Comparison of ENCODE assay signal across 18 cellular contexts in the genomic region with DNA sequence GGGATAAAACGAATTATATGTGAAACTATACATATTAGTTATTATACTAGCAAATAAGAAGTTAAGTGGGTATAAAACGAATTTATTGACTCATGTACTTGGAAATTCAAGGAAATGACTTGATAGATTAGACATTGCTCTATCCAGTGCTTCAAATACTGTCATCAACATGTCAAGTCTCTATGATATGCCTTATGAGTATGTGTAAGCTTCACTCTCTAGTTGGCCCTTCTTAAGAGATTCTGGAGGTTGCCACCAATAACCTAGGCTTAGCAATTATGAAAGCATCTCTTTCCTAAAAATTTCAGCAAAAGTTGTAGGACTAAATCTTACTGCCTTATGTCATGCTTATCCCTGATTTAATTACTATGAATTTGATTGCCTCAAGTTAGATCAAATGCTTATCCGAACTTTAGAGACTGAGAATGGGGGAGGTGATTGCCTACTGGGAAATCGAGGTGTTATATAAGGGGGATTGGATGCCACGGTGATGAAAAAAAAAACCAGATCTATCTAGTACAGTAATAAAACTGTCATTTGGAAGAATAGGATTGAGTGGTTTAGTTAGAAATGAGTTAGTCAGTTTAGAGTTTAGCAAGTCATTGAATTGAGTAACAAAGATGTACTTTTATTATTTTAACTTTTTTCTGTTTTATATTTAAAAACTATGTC. TPM values are rescaled to one million over a fixed set of nuclear protein-coding genes. Genes with fewer than 3 reads are reported as not detected.
A peak's percentile ranks its signal among the peaks of the same experiment; 100 is the strongest.
DNase-seq lines count a peak whose midpoint lies in the region; ATAC-seq, FAIRE-seq and TF ChIP-seq lines count a peak whose summit lies in the region.
"Had no signal": no experiment of that assay in that cellular context is flagged by ENCODE, and none has a peak within 500 bp of the region (broad histone marks: within the 10 kb centered on the region; RNA-seq: fewer than 3 reads in every experiment).

No MANE protein-coding gene starts in this region.

- intact Hi-C loops in gastrocnemius medialis (cut with DNase I; ENCODE audit: low total_unique reads) (no loop called here), thyroid gland (cut with DNase I) (no loop called here)

- H3K27ac ChIP-seq in keratinocyte (ENCODE audit: control insufficient read depth, insufficient read depth, low read length) (no peak overlapping the region), gastrocnemius medialis (no peak overlapping the region), thyroid gland (no peak overlapping the region)
- H3K27ac ChIP-seq: HL-60 had no signal

- peaks cover 7% of the 10 kb centered on the region for H3K79me2 ChIP-seq in keratinocyte (ENCODE audit: control insufficient read depth, insufficient read depth, low read length)

- no peak for TF ChIP-seq POLR2A in gastrocnemius medialis (IDR thresholded peaks at IDR 0.05)
- no peak for TF ChIP-seq POLR2A in thyroid gland (IDR thresholded peaks at IDR 0.05)

- no peak overlapping the region for H3K4me3 ChIP-seq in keratinocyte (ENCODE audit: control insufficient read depth in 2 of 3, extremely low read depth in 1 of 3, insufficient read depth in 2 of 3, low read depth in 1 of 3, low read length in 3 of 3)
- no peak overlapping the region for H3K4me3 ChIP-seq in gastrocnemius medialis
- H3K4me3 ChIP-seq in thyroid gland (replicated peaks in 1 of 3) = no peak overlapping the region
- H3K4me3 ChIP-seq: GM12878, HAP-1 had no signal

- peak; percentile 44 for FAIRE-seq in keratinocyte (lab: Jason Lieb, UNC)
- FAIRE-seq: A204.1, GM12878, H1 had no signal

- H2AFZ ChIP-seq in keratinocyte (ENCODE audit: control insufficient read depth, low read length) = no peak overlapping the region

- peaks cover 26% of the 10 kb centered on the region for H3K4me1 Mint-ChIP-seq in stimulated activated naive CD8-positive, alpha-beta T cell treated with anti-CD3 and anti-CD28 coated beads, Interleukin-15, amount 100 ng/mL, for 72 hours
- peaks cover 13% of the 10 kb centered on the region for H3K4me1 Mint-ChIP-seq in activated T-helper 17 cell treated with anti-CD3 and anti-CD28 coated beads, Interleukin-2, amount 50 U/mL, for 72 hours

- no peaks in the 10 kb centered on the region for H3K9me3 Mint-ChIP-seq in stimulated activated naive CD8-positive, alpha-beta T cell treated with anti-CD3 and anti-CD28 coated beads, Interleukin-15, amount 100 ng/mL, for 72 hours
- H3K9me3 Mint-ChIP-seq in activated T-helper 17 cell treated with anti-CD3 and anti-CD28 coated beads, Interleukin-2, amount 50 U/mL, for 72 hours = no peaks in the 10 kb centered on the region
- H3K9me3 Mint-ChIP-seq: CD4-positive, alpha-beta T cell had no signal

- no peaks in the 10 kb centered on the region for H4K20me1 ChIP-seq in keratinocyte (ENCODE audit: control insufficient read depth, extremely low read depth, insufficient read depth, low read length)

- 91 to 94% methylated on average over 5 of the region's 5 CpGs for WGBS in thyroid gland, 2 donors

- dilution Hi-C loops in keratinocyte (cut with MboI; ENCODE audit: extremely low pct_ligation_motif_present, low sequenced_read_pairs) = no loop called here

- peak overlapping the region; percentile 4 to 37 for H3K27ac Mint-ChIP-seq in stimulated activated naive CD8-positive, alpha-beta T cell treated with anti-CD3 and anti-CD28 coated beads, Interleukin-15, amount 100 ng/mL, for 72 hours
- no peak overlapping the region for H3K27ac Mint-ChIP-seq in activated T-helper 17 cell treated with anti-CD3 and anti-CD28 coated beads, Interleukin-2, amount 50 U/mL, for 72 hours
- H3K27ac Mint-ChIP-seq: B cell; CD4-positive, alpha-beta T cell had no signal

- no peak for DNase-seq in stimulated activated naive CD8-positive, alpha-beta T cell treated with anti-CD3 and anti-CD28 coated beads, Interleukin-15, amount 100 ng/mL, for 72 hours
- DNase-seq in stimulated activated naive CD8-positive, alpha-beta T cell treated with anti-CD3 and anti-CD28 coated beads, Interleukin-15, Interleukin-2, amounts not matched to agents 100 U/mL and 50 U/mL, for 24 hours = no peak
- DNase-seq in keratinocyte (ENCODE audit: low read depth, low spot score) (no peak), gastrocnemius medialis (no peak), pons (ENCODE audit: low spot score) (no peak), thyroid gland (no peak)
- DNase-seq: C1 segment of cervical spinal cord; Calu3; CD4-positive, alpha-beta T cell; DMS 273 treated with DMSO at 0.1 percent for 48 hours; DMS79 had no signal

- no peaks in the 10 kb centered on the region for H3K4me1 ChIP-seq in keratinocyte (ENCODE audit: control insufficient read depth, extremely low read depth, insufficient read depth, low read length)
- H3K4me1 ChIP-seq in gastrocnemius medialis = peaks cover 5 to 7% of the 10 kb centered on the region in 2 donors
- no peaks in the 10 kb centered on the region for H3K4me1 ChIP-seq in thyroid gland

- ATAC-seq in stimulated activated naive CD8-positive, alpha-beta T cell treated with anti-CD3 and anti-CD28 coated beads, Interleukin-15, amount 100 ng/mL, for 72 hours = peak; percentile 42
- no peak for ATAC-seq in stimulated activated naive CD8-positive, alpha-beta T cell treated with anti-CD3 and anti-CD28 coated beads, Interleukin-15, Interleukin-2, amounts not matched to agents 100 U/mL and 50 U/mL, for 24 hours
- peak; percentile 73 for ATAC-seq in activated T-helper 17 cell treated with anti-CD3 and anti-CD28 coated beads, Interleukin-2, amount 50 U/mL, for 72 hours (replicated peaks)
- no peak for ATAC-seq in gastrocnemius medialis
- ATAC-seq: GM12878 had no signal

- H3K36me3 ChIP-seq in keratinocyte (ENCODE audit: control insufficient read depth in 2 of 2, extremely low read depth in 1 of 2, insufficient read depth in 2 of 2, low read length in 2 of 2) (peaks cover 1 to 4% of the 10 kb centered on the region in 2 experiments), gastrocnemius medialis (no peaks in the 10 kb centered on the region), thyroid gland (no peaks in the 10 kb centered on the region)
- H3K36me3 ChIP-seq: HAP-1 had no signal

- H3K36me3 Mint-ChIP-seq in activated T-helper 17 cell treated with anti-CD3 and anti-CD28 coated beads, Interleukin-2, amount 50 U/mL, for 72 hours (ENCODE audit: low read depth) = peaks cover 57% of the 10 kb centered on the region

- in situ Hi-C loops in gastrocnemius medialis (cut with MboI; ENCODE audit: low sequenced_read_pairs in 4 of 4) = no loop called here

- no peaks in the 10 kb centered on the region for H3K27me3 ChIP-seq in keratinocyte (ENCODE audit: control insufficient read depth, extremely low read depth, insufficient read depth, low read length)
- no peaks in the 10 kb centered on the region for H3K27me3 ChIP-seq in gastrocnemius medialis
- no peaks in the 10 kb centered on the region for H3K27me3 ChIP-seq in thyroid gland

- H3K9me3 ChIP-seq in keratinocyte (ENCODE audit: control insufficient read depth, low read depth, low read length) (no peaks in the 10 kb centered on the region), gastrocnemius medialis (no peaks in the 10 kb centered on the region), thyroid gland (no peaks in the 10 kb centered on the region)
- H3K9me3 ChIP-seq: HAP-1 had no signal

- H3K4me2 ChIP-seq in keratinocyte (ENCODE audit: control insufficient read depth, extremely low read depth, insufficient read depth, low read depth, low read length) = no peak overlapping the region

- H3K9me1 ChIP-seq in keratinocyte (ENCODE audit: control insufficient read depth, extremely low read depth, insufficient read depth, low read length) = no peaks in the 10 kb centered on the region

- H3K9ac ChIP-seq in keratinocyte (ENCODE audit: control insufficient read depth, extremely low read depth, insufficient read depth, low read length) = no peak overlapping the region

- TF ChIP-seq CTCF in keratinocyte (optimal IDR thresholded peaks at IDR 0.05 in 1 of 3, IDR thresholded peaks at IDR 0.05 in 1 of 3, conservative IDR thresholded peaks at IDR 0.05 in 1 of 3; ENCODE audit: extremely low read depth in 1 of 3, insufficient read depth in 2 of 3, low read length in 3 of 3) = no peak
- TF ChIP-seq CTCF in gastrocnemius medialis (IDR thresholded peaks at IDR 0.05 in 4 of 5, conservative IDR thresholded peaks at IDR 0.05 in 1 of 5) = no peak
- no peak for TF ChIP-seq CTCF in thyroid gland (IDR thresholded peaks at IDR 0.05)

- no peak overlapping the region for H3K4me3 Mint-ChIP-seq in stimulated activated naive CD8-positive, alpha-beta T cell treated with anti-CD3 and anti-CD28 coated beads, Interleukin-15, amount 100 ng/mL, for 72 hours
- H3K4me3 Mint-ChIP-seq in activated T-helper 17 cell treated with anti-CD3 and anti-CD28 coated beads, Interleukin-2, amount 50 U/mL, for 72 hours = no peak overlapping the region
- H3K4me3 Mint-ChIP-seq: B cell; CD4-positive, alpha-beta T cell had no signal

- no peaks in the 10 kb centered on the region for H3K27me3 Mint-ChIP-seq in stimulated activated naive CD8-positive, alpha-beta T cell treated with anti-CD3 and anti-CD28 coated beads, Interleukin-15, amount 100 ng/mL, for 72 hours
- no peaks in the 10 kb centered on the region for H3K27me3 Mint-ChIP-seq in activated T-helper 17 cell treated with anti-CD3 and anti-CD28 coated beads, Interleukin-2, amount 50 U/mL, for 72 hours
- H3K27me3 Mint-ChIP-seq: B cell; CD4-positive, alpha-beta T cell had no signal

RNA-seq across cellular contexts. Expression of a gene that starts 46.9 kb away (rescaled TPM):
- total RNA-seq in activated T-helper 17 cell treated with anti-CD3 and anti-CD28 coated beads, Interleukin-2, amount 50 U/mL, for 72 hours = 10 to 100 TPM; 27.6 to 39.5 TPM
- polyA plus RNA-seq in keratinocyte = 18.3 to 34.0 TPM (median 22.2 TPM) in 3 replicates
- polyA plus RNA-seq in keratinocyte (2011; ENCODE audit: low read depth) = 54.2 TPM
- polyA plus RNA-seq in keratinocyte (2011; cell fraction: cytosol; rRNA removed) = 17.8 and 33.8 TPM in 2 replicates
- polyA plus RNA-seq in keratinocyte (2011; cell fraction: nucleus; rRNA removed) = 20.2 and 24.0 TPM in 2 replicates
- 19.3 and 23.2 TPM in 2 replicates for polyA plus RNA-seq in keratinocyte (2012; ENCODE audit: low replicate concordance)
- 6.5 to 48.5 TPM (median 19.2 TPM) in 3 replicates for polyA minus RNA-seq in keratinocyte
- polyA minus RNA-seq in keratinocyte (2011; cell fraction: cytosol; rRNA and poly(A)+ RNA removed) = 61.4 TPM
- 21.7 and 39.4 TPM in 2 replicates for polyA minus RNA-seq in keratinocyte (2011; cell fraction: nucleus; rRNA and poly(A)+ RNA removed)
- total RNA-seq in gastrocnemius medialis = 10 to 100 TPM; 14.6 to 23.2 (median 21.5) TPM
- total RNA-seq in thyroid gland = 10 to 100 TPM; 43.5 to 60.0 (median 53.2) TPM

Comparison
In these comparisons a context has a peak if more than half of its experiments do, and no peak if none do; other contexts are left out.
1. ATAC-seq: peak in stimulated activated naive CD8-positive, alpha-beta T cell treated with anti-CD3 and anti-CD28 coated beads, Interleukin-15, amount 100 ng/mL, for 72 hours (single experiment) and activated T-helper 17 cell treated with anti-CD3 and anti-CD28 coated beads, Interleukin-2, amount 50 U/mL, for 72 hours (single experiment); none in stimulated activated naive CD8-positive, alpha-beta T cell treated with anti-CD3 and anti-CD28 coated beads, Interleukin-15, Interleukin-2, amounts not matched to agents 100 U/mL and 50 U/mL, for 24 hours (single experiment) and gastrocnemius medialis (0 of 2).